Comparison of ENCODE assay signal across 24 cellular contexts in genomic region chr9:129312251-129312650, GRCh38.
DNase-seq lines count a peak whose midpoint lies in the region; ATAC-seq and TF ChIP-seq lines count a peak whose summit lies in the region.
"Had no signal": no experiment of that assay in that cellular context is flagged by ENCODE, and none has a peak within 500 bp of the region (broad histone marks: within the 10 kb centered on the region; RNA-seq: fewer than 3 reads in every experiment).

No MANE protein-coding gene starts in this region.

- H3K9ac ChIP-seq in fibroblast of lung (ENCODE audit: insufficient read depth, low read length), result peak overlapping the region; percentile 2

- H3K79me2 ChIP-seq in fibroblast of lung (ENCODE audit: control insufficient read depth, insufficient read depth, low read length), result no peaks in the 10 kb centered on the region

- H3K27ac Mint-ChIP-seq in osteocyte (ENCODE audit: unreplicated experiment), result no peak overlapping the region
- H3K27ac Mint-ChIP-seq: activated T-helper 2 cell treated with anti-CD3 and anti-CD28 coated beads, Interferon-gamma antibody, Interleukin-2, Interleukin-4, amounts not matched to agents 10 μg/mL and 5 μg/mL and 100 μg/mL, durations not matched to agents 14 hours and 24 hours and 36 hours; T-cell had no signal

- peaks cover 1% of the 10 kb centered on the region for H3K4me1 ChIP-seq in fibroblast of lung (ENCODE audit: control insufficient read depth, extremely low read depth, insufficient read depth, low read length)
- H3K4me1 ChIP-seq: foreskin keratinocyte, SJCRH30 had no signal

- H2AFZ ChIP-seq in fibroblast of lung (ENCODE audit: low read length), result no peak overlapping the region

- peaks cover 2% of the 10 kb centered on the region for H3K27me3 ChIP-seq in fibroblast of lung (ENCODE audit: control insufficient read depth, insufficient read depth, low read length)
- H3K27me3 ChIP-seq: adrenal gland, foreskin keratinocyte, left lung, vagina had no signal

- H3K27ac ChIP-seq in fibroblast of lung (ENCODE audit: insufficient read depth, low read length), result no peak overlapping the region
- H3K27ac ChIP-seq: adrenal gland, C4-2B, foreskin keratinocyte, left lung, SJCRH30, vagina had no signal

- no peaks in the 10 kb centered on the region for H3K9me3 ChIP-seq in fibroblast of lung (ENCODE audit: control insufficient read depth, insufficient read depth, low read depth, low read length)
- H3K9me3 ChIP-seq: adrenal gland, left lung, mucosa of descending colon, SJCRH30, vagina had no signal

- no peaks in the 10 kb centered on the region for H3K9me3 Mint-ChIP-seq in osteocyte (ENCODE audit: unreplicated experiment)
- H3K9me3 Mint-ChIP-seq: activated T-helper 2 cell treated with anti-CD3 and anti-CD28 coated beads, Interferon-gamma antibody, Interleukin-2, Interleukin-4, amounts not matched to agents 10 μg/mL and 5 μg/mL and 100 μg/mL, durations not matched to agents 14 hours and 24 hours and 36 hours; neural crest cell; T-cell had no signal

- H4K20me1 ChIP-seq in fibroblast of lung (ENCODE audit: control insufficient read depth, extremely low read depth, insufficient read depth, low read length), result no peaks in the 10 kb centered on the region

- intact Hi-C loops in cardiac septum (cut with DNase I) (no loop called here), Right ventricle myocardium inferior (cut with DNase I) (no loop called here)

- no peak overlapping the region for H3K4me3 Mint-ChIP-seq in osteocyte (ENCODE audit: unreplicated experiment)
- H3K4me3 Mint-ChIP-seq: brain, neural crest cell, T-cell had no signal

- H3K4me3 ChIP-seq in fibroblast of lung (replicated peaks in 1 of 4; ENCODE audit: control extremely low read depth in 1 of 4, insufficient read depth in 1 of 4, low read depth in 3 of 4, low read length in 4 of 4), result no peak overlapping the region
- H3K4me3 ChIP-seq: adrenal gland, left lung, mucosa of descending colon, SJCRH30, vagina had no signal

- DNase-seq in cardiac septum (ENCODE audit: low spot score) (peak; percentile 31), Right ventricle myocardium inferior (ENCODE audit: missing footprints) (no peak), fibroblast of lung (ENCODE audit: low read depth in 2 of 2) (no peak), osteocyte (ENCODE audit: extremely low spot score, unreplicated experiment) (peak; percentile 49), NCI-H1930 (lab: John Stamatoyannopoulos, UW) (no peak), medulla oblongata (ENCODE audit: extremely low spot score) (no peak), NOMO-1 (lab: John Stamatoyannopoulos, UW; ENCODE audit: unreplicated experiment in 2 of 2) (no peak)
- DNase-seq: effector memory CD4-positive, alpha-beta T cell; erythroblast; foreskin keratinocyte; HCEC 1CT; mucosa of descending colon; NCI-H1694 treated with DMSO at 0.1 percent for 48 hours; NCI-H524 treated with DMSO at 0.1 percent for 48 hours; SJCRH30; small intestine had no signal

- no peaks in the 10 kb centered on the region for H3K36me3 ChIP-seq in fibroblast of lung (ENCODE audit: control insufficient read depth, insufficient read depth, low read length)
- H3K36me3 ChIP-seq: adrenal gland, left lung, SJCRH30, vagina had no signal

- peaks cover 29% of the 10 kb centered on the region for H3K4me1 Mint-ChIP-seq in osteocyte (ENCODE audit: unreplicated experiment)

- H3K4me2 ChIP-seq in fibroblast of lung (ENCODE audit: extremely low read depth, insufficient read depth, low read length), result no peak overlapping the region

- TF ChIP-seq CTCF in fibroblast of lung (conservative IDR thresholded peaks at IDR 0.05 in 1 of 2, IDR thresholded peaks at IDR 0.05 in 1 of 2; ENCODE audit: low read depth in 1 of 2, low read length in 2 of 2) (no peak), osteocyte (IDR thresholded peaks at IDR 0.05) (no peak)

- ATAC-seq in Right ventricle myocardium inferior, result no peak
- ATAC-seq: foreskin keratinocyte, left lung, mucosa of descending colon, T-cell had no signal

- H3K36me3 Mint-ChIP-seq in osteocyte (ENCODE audit: unreplicated experiment), result no peaks in the 10 kb centered on the region
- H3K36me3 Mint-ChIP-seq: brain, T-cell had no signal

- H3K27me3 Mint-ChIP-seq in osteocyte (ENCODE audit: unreplicated experiment), result peaks cover 2% of the 10 kb centered on the region

Comparison
In these comparisons a context has a peak if more than half of its experiments do, and no peak if none do; other contexts are left out.
1. DNase-seq: peak in cardiac septum (single experiment) and osteocyte (single experiment); none in Right ventricle myocardium inferior (single experiment), fibroblast of lung (0 of 2), NCI-H1930 (0 of 2), medulla oblongata (single experiment) and NOMO-1 (0 of 2).